8 cellular contexts compared by ENCODE assay signal in genomic region chr1:146376708-146377496, GRCh38.
A peak's percentile ranks its signal among the peaks of the same experiment; 100 is the strongest.
DNase-seq lines count a peak whose midpoint lies in the region; ATAC-seq and TF ChIP-seq lines count a peak whose summit lies in the region.
"Not testable (repeated sequence)": the region's sequence is repeated elsewhere in the genome, so short reads cannot be mapped to it uniquely, and the experiment has no call there.

No MANE protein-coding gene starts in this region.

- not testable (repeated sequence) for TF ChIP-seq CTCF in LNCaP clone FGC (IDR thresholded peaks at IDR 0.05; ENCODE audit: control insufficient read depth, extremely low read depth, insufficient read depth); fibroblast of pulmonary artery (IDR thresholded peaks at IDR 0.05; ENCODE audit: low read length, missing control alignments); nephron progenitor cell (IDR thresholded peaks at IDR 0.05)

- not testable (repeated sequence) for H3K4me1 Mint-ChIP-seq in activated T-helper 17 cell treated with anti-CD3 and anti-CD28 coated beads, Interleukin-2, amount 50 U/mL, for 72 hours
- peaks cover 30% of the 10 kb centered on the region for H3K4me1 Mint-ChIP-seq in nephron progenitor cell
- H3K4me1 Mint-ChIP-seq in stimulated activated naive CD8-positive, alpha-beta T cell treated with anti-CD3 and anti-CD28 coated beads, Interleukin-15, Interleukin-2, amounts not matched to agents 100 ng/mL and 50 ng/mL, for 24 hours (ENCODE audit: low read depth) = peaks cover 19% of the 10 kb centered on the region

- H3K27me3 Mint-ChIP-seq in activated T-helper 17 cell treated with anti-CD3 and anti-CD28 coated beads, Interleukin-2, amount 50 U/mL, for 72 hours; nephron progenitor cell (ENCODE audit: low read depth, poor library complexity); stimulated activated naive CD8-positive, alpha-beta T cell treated with anti-CD3 and anti-CD28 coated beads, Interleukin-15, Interleukin-2, amounts not matched to agents 100 ng/mL and 50 ng/mL, for 24 hours: not testable (repeated sequence)

- DNase-seq in EH (ENCODE audit: low read depth) = peak; percentile 99
- DNase-seq in H4 (ENCODE audit: low spot score) = peak; percentile 98
- peak; percentile 96 for DNase-seq in LNCaP clone FGC (ENCODE audit: low read depth)
- peak; percentile 94 for DNase-seq in RPMI8226
- peak; percentile 98 for DNase-seq in fibroblast of pulmonary artery (ENCODE audit: low read depth)
- peak; percentile 58 for DNase-seq in nephron progenitor cell

- peaks cover 18% of the 10 kb centered on the region for H3K36me3 Mint-ChIP-seq in activated T-helper 17 cell treated with anti-CD3 and anti-CD28 coated beads, Interleukin-2, amount 50 U/mL, for 72 hours (ENCODE audit: low read depth)
- not testable (repeated sequence) for H3K36me3 Mint-ChIP-seq in nephron progenitor cell (ENCODE audit: low read depth); stimulated activated naive CD8-positive, alpha-beta T cell treated with anti-CD3 and anti-CD28 coated beads, Interleukin-15, Interleukin-2, amounts not matched to agents 100 ng/mL and 50 ng/mL, for 24 hours (ENCODE audit: low read depth)

- ATAC-seq in activated T-helper 17 cell treated with anti-CD3 and anti-CD28 coated beads, Interleukin-2, amount 50 U/mL, for 72 hours (replicated peaks) = peak; percentile 94

- peak overlapping the region; percentile 23; the same call in 1 of the 2 replicates for H3K4me3 ChIP-seq in LNCaP clone FGC (ENCODE audit: low read depth, low read length)
- H3K4me3 ChIP-seq in fibroblast of pulmonary artery (replicated peaks; ENCODE audit: low read depth, low read length) = peak overlapping the region; percentile 24

- not testable (repeated sequence) for H3K9me3 Mint-ChIP-seq in activated T-helper 17 cell treated with anti-CD3 and anti-CD28 coated beads, Interleukin-2, amount 50 U/mL, for 72 hours; nephron progenitor cell; stimulated activated naive CD8-positive, alpha-beta T cell treated with anti-CD3 and anti-CD28 coated beads, Interleukin-15, Interleukin-2, amounts not matched to agents 100 ng/mL and 50 ng/mL, for 24 hours

- peak overlapping the region; percentile 100 for H3K27ac Mint-ChIP-seq in activated T-helper 17 cell treated with anti-CD3 and anti-CD28 coated beads, Interleukin-2, amount 50 U/mL, for 72 hours
- H3K27ac Mint-ChIP-seq in nephron progenitor cell = peak overlapping the region; percentile 100
- H3K27ac Mint-ChIP-seq in stimulated activated naive CD8-positive, alpha-beta T cell treated with anti-CD3 and anti-CD28 coated beads, Interleukin-15, Interleukin-2, amounts not matched to agents 100 ng/mL and 50 ng/mL, for 24 hours = peak overlapping the region; percentile 99

- H3K4me3 Mint-ChIP-seq in activated T-helper 17 cell treated with anti-CD3 and anti-CD28 coated beads, Interleukin-2, amount 50 U/mL, for 72 hours = peak overlapping the region; percentile 92
- H3K4me3 Mint-ChIP-seq in nephron progenitor cell = peak overlapping the region; percentile 73
- H3K4me3 Mint-ChIP-seq in stimulated activated naive CD8-positive, alpha-beta T cell treated with anti-CD3 and anti-CD28 coated beads, Interleukin-15, Interleukin-2, amounts not matched to agents 100 ng/mL and 50 ng/mL, for 24 hours = peak overlapping the region; percentile 78

Comparison
In these comparisons a context has a peak if more than half of its experiments do, and no peak if none do; other contexts are left out.
1. Peak in every context shown above with its lines: DNase-seq, ATAC-seq and H3K4me3 ChIP-seq.